In the genomic region with DNA sequence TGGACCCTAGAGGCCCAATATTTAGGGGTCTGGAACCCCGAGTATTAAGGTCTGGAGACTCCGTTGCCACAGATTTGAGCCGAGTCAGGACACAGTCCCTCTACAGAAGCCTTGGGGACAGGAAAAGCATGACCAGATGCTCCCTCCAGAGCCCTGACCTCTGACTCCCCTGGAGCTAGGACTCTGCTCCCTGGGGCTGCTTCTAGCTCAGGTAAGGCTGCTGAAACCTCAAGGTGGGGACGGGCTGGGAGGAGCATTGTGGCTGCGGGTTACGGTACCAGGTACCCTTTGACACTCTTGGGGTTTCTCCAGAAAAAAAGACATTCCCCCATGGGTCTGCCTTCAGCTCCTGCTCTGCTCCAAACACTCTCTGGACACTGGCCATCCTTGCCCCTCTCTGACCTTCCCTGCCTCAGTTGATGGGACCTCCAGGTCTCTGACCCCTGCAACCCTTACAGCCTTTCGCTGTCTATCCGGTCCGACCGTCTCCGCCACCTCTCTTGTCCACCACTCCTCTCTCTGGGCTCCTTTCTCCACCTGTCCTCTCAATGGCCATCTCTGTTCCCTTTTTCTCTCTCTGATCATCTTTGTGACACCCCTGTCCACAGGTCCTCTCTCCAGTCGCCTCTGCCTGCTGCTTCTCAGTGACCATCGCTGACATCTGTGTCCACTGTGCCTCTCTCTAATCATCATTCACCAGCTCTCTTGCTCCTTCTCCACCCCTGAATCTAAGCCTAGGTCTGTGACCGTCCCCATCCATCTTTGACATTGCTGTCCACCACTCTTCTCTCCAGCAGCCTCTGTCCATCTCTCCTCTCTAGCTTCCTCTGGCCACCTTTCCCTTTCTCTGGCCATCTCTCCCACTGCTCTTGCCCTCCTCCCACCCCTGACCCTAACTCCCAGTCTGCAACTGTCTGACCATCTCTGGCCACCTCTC, we compare ENCODE assay signal across 1 cellular context.
TF ChIP-seq lines count a peak whose summit lies in the region.

No MANE protein-coding gene starts in this region.

TF ChIP-seq in neural cell, 6 proteins besides CTCF, POLR2A, EP300 and RAD21 (continued from another document):
- TF ChIP-seq, protein P1, sequence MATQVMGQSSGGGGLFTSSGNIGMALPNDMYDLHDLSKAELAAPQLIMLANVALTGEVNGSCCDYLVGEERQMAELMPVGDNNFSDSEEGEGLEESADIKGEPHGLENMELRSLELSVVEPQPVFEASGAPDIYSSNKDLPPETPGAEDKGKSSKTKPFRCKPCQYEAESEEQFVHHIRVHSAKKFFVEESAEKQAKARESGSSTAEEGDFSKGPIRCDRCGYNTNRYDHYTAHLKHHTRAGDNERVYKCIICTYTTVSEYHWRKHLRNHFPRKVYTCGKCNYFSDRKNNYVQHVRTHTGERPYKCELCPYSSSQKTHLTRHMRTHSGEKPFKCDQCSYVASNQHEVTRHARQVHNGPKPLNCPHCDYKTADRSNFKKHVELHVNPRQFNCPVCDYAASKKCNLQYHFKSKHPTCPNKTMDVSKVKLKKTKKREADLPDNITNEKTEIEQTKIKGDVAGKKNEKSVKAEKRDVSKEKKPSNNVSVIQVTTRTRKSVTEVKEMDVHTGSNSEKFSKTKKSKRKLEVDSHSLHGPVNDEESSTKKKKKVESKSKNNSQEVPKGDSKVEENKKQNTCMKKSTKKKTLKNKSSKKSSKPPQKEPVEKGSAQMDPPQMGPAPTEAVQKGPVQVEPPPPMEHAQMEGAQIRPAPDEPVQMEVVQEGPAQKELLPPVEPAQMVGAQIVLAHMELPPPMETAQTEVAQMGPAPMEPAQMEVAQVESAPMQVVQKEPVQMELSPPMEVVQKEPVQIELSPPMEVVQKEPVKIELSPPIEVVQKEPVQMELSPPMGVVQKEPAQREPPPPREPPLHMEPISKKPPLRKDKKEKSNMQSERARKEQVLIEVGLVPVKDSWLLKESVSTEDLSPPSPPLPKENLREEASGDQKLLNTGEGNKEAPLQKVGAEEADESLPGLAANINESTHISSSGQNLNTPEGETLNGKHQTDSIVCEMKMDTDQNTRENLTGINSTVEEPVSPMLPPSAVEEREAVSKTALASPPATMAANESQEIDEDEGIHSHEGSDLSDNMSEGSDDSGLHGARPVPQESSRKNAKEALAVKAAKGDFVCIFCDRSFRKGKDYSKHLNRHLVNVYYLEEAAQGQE (IDR thresholded peaks at IDR 0.05; ENCODE audit: borderline replicate concordance): no peak
- TF ChIP-seq POLR2AphosphoS5 (IDR thresholded peaks at IDR 0.05) (no peak), MXI1 (conservative IDR thresholded peaks at IDR 0.05; ENCODE audit: poor library complexity, severe bottlenecking) (no peak), EZH2 (IDR thresholded peaks at IDR 0.05; ENCODE audit: borderline replicate concordance, insufficient read depth, low read length, poor library complexity, severe bottlenecking) (no peak)
